1 cellular context compared by ENCODE assay signal in genomic region chr1:100671604-100672003, GRCh38.
TF ChIP-seq lines count a peak whose summit lies in the region.

No MANE protein-coding gene starts in this region.

TF ChIP-seq in endothelial cell of umbilical vein, 7 proteins besides CTCF, POLR2A, EP300 and RAD21:
- TF ChIP-seq MYC (IDR thresholded peaks at IDR 0.05; ENCODE audit: low read depth, low read length) (no peak), POLR2AphosphoS5 (IDR thresholded peaks at IDR 0.05; ENCODE audit: insufficient read depth, low read depth, low read length) (no peak), GATA2 (IDR thresholded peaks at IDR 0.05; ENCODE audit: insufficient read depth, insufficient read length, low read depth, low read length) (no peak)
